In the genomic region with DNA sequence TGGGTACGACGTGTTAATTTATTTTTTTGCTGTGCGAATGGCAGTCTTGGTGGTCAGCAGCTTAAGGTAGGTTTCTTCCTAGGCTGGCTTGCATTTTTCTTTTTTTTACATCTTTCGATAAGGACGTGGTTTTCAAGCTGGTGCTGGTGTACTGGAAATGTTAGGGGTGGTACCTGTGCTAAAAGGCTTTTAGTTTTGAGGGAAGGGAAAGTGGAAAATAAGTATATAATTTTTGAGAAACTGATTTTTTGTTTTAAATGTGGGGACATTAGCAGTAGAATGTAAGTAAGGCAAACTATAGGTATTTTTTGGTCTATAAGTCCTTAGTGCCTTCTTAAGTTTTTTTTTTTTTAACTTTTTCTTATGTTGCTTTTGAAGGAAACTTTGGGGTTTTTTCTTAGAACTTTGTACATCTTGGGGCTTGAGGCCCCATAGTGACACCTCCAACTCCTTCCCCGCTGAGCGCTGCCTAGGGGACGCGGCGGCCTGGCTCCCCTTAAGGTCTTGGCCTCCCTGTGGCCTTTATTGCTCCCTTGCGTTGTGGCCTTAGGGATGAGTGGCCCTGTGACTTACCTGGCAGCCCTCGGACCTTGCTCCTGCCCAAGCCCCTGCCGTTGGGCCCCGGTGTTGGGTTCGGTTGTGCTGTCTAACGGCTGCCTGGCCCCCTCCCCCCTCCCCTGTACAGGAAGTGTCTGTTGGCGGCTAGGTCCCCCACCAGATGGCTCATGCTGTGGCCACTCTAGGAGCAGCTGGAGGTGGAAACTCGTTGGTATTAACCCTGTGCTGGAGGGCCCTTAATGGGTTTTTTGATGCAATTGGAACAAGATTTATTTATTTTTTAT, we compare ENCODE assay signal across 1 cellular context.
A peak's percentile ranks its signal among the peaks of the same experiment; 100 is the strongest.
TF ChIP-seq lines count a peak whose summit lies in the region.

No MANE protein-coding gene starts in this region.

TF ChIP-seq in HepG2, 621 proteins besides CTCF, POLR2A, EP300 and RAD21 (continued from another document and continues in another):
- TF ChIP-seq, protein P1, sequence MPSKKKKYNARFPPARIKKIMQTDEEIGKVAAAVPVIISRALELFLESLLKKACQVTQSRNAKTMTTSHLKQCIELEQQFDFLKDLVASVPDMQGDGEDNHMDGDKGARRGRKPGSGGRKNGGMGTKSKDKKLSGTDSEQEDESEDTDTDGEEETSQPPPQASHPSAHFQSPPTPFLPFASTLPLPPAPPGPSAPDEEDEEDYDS (CRISPR knock-in tag; IDR thresholded peaks at IDR 0.05) = peak; percentile 89
- TF ChIP-seq, protein P2, sequence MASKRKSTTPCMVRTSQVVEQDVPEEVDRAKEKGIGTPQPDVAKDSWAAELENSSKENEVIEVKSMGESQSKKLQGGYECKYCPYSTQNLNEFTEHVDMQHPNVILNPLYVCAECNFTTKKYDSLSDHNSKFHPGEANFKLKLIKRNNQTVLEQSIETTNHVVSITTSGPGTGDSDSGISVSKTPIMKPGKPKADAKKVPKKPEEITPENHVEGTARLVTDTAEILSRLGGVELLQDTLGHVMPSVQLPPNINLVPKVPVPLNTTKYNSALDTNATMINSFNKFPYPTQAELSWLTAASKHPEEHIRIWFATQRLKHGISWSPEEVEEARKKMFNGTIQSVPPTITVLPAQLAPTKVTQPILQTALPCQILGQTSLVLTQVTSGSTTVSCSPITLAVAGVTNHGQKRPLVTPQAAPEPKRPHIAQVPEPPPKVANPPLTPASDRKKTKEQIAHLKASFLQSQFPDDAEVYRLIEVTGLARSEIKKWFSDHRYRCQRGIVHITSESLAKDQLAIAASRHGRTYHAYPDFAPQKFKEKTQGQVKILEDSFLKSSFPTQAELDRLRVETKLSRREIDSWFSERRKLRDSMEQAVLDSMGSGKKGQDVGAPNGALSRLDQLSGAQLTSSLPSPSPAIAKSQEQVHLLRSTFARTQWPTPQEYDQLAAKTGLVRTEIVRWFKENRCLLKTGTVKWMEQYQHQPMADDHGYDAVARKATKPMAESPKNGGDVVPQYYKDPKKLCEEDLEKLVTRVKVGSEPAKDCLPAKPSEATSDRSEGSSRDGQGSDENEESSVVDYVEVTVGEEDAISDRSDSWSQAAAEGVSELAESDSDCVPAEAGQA (IDR thresholded peaks at IDR 0.05; ENCODE audit: low read depth) = peak; percentile 83
- TF ChIP-seq, protein P2 (CRISPR knock-in tag; IDR thresholded peaks at IDR 0.05; ENCODE audit: borderline replicate concordance) = no peak; the same call in 1 of the 2 replicates
- TF ChIP-seq ZSCAN20 (CRISPR knock-in tag; IDR thresholded peaks at IDR 0.05; ENCODE audit: borderline replicate concordance) = no peak
- TF ChIP-seq FOSL2 (CRISPR knock-in tag; IDR thresholded peaks at IDR 0.05) = peak; percentile 82
- TF ChIP-seq, protein P3, sequence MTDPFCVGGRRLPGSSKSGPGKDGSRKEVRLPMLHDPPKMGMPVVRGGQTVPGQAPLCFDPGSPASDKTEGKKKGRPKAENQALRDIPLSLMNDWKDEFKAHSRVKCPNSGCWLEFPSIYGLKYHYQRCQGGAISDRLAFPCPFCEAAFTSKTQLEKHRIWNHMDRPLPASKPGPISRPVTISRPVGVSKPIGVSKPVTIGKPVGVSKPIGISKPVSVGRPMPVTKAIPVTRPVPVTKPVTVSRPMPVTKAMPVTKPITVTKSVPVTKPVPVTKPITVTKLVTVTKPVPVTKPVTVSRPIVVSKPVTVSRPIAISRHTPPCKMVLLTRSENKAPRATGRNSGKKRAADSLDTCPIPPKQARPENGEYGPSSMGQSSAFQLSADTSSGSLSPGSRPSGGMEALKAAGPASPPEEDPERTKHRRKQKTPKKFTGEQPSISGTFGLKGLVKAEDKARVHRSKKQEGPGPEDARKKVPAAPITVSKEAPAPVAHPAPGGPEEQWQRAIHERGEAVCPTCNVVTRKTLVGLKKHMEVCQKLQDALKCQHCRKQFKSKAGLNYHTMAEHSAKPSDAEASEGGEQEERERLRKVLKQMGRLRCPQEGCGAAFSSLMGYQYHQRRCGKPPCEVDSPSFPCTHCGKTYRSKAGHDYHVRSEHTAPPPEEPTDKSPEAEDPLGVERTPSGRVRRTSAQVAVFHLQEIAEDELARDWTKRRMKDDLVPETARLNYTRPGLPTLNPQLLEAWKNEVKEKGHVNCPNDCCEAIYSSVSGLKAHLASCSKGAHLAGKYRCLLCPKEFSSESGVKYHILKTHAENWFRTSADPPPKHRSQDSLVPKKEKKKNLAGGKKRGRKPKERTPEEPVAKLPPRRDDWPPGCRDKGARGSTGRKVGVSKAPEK (CRISPR knock-in tag; IDR thresholded peaks at IDR 0.05; ENCODE audit: borderline replicate concordance) = peak; percentile 98; the same call in 1 of the 2 replicates
- TF ChIP-seq KDM3A (CRISPR knock-in tag; IDR thresholded peaks at IDR 0.05; ENCODE audit: low read depth) = peak; percentile 95
- TF ChIP-seq EEA1 (CRISPR knock-in tag; IDR thresholded peaks at IDR 0.05; ENCODE audit: borderline replicate concordance) = no peak; the same call in 1 of the 2 replicates
- peak; percentile 98 for TF ChIP-seq POLR2G (IDR thresholded peaks at IDR 0.05; ENCODE audit: low read depth, low read length)
- peak; percentile 78; the same call in 1 of the 2 replicates for TF ChIP-seq ZNF558 (CRISPR knock-in tag; IDR thresholded peaks at IDR 0.05; ENCODE audit: borderline replicate concordance)
- no peak for TF ChIP-seq HDAC6 (IDR thresholded peaks at IDR 0.05; ENCODE audit: low read depth, low read length)
- TF ChIP-seq ASH2L (IDR thresholded peaks at IDR 0.05; ENCODE audit: insufficient read length, low read depth, low read length) = peak; percentile 97
- TF ChIP-seq NCOR1 (IDR thresholded peaks at IDR 0.05; ENCODE audit: borderline replicate concordance, low read length) = no peak; the same call in none of the 2 replicates
- TF ChIP-seq KLF15 (CRISPR knock-in tag; IDR thresholded peaks at IDR 0.05; ENCODE audit: borderline replicate concordance) = 0 out of 2 replicates have a peak, but pooled peaks have one; percentile 35
- peak; percentile 99 for TF ChIP-seq ERF (CRISPR knock-in tag; IDR thresholded peaks at IDR 0.05)
- peak; percentile 96 for TF ChIP-seq POLR2AphosphoS5 (IDR thresholded peaks at IDR 0.05; ENCODE audit: low read depth, low read length)
- TF ChIP-seq HOXA7 (CRISPR knock-in tag; IDR thresholded peaks at IDR 0.05) = no peak
- peak; percentile 82; the same call in 1 of the 2 replicates for TF ChIP-seq ZFP36L2 (CRISPR knock-in tag; IDR thresholded peaks at IDR 0.05)
- TF ChIP-seq NKX3-1 (CRISPR knock-in tag; IDR thresholded peaks at IDR 0.05) = peak; percentile 62
- peak; percentile 72; the same call in 1 of the 2 replicates for TF ChIP-seq KLF12 (CRISPR knock-in tag; IDR thresholded peaks at IDR 0.05; ENCODE audit: borderline replicate concordance)
- no peak for TF ChIP-seq TBL1XR1 (IDR thresholded peaks at IDR 0.05; ENCODE audit: borderline replicate concordance, low read length, partially characterized antibody)
- no peak for TF ChIP-seq ZNF569 (CRISPR knock-in tag; IDR thresholded peaks at IDR 0.05; ENCODE audit: borderline replicate concordance)
- TF ChIP-seq ETV6 (CRISPR knock-in tag; conservative IDR thresholded peaks at IDR 0.05) = peak; percentile 91; the same call in 1 of the 2 replicates
- peak; percentile 83 for TF ChIP-seq AGO1 (IDR thresholded peaks at IDR 0.05; ENCODE audit: low read depth, low read length, poor library complexity, severe bottlenecking)
- no peak; the same call in 1 of the 2 replicates for TF ChIP-seq TEAD2 (CRISPR knock-in tag; IDR thresholded peaks at IDR 0.05)
- TF ChIP-seq MAFF (IDR thresholded peaks at IDR 0.05; ENCODE audit: low read depth, low read length) = no peak
- TF ChIP-seq MTF1 (CRISPR knock-in tag; IDR thresholded peaks at IDR 0.05) = peak; percentile 11; the same call in 1 of the 2 replicates
- TF ChIP-seq ZNF652 (CRISPR knock-in tag; IDR thresholded peaks at IDR 0.05; ENCODE audit: borderline replicate concordance, low read depth) = peak; percentile 99
- TF ChIP-seq, protein P4, sequence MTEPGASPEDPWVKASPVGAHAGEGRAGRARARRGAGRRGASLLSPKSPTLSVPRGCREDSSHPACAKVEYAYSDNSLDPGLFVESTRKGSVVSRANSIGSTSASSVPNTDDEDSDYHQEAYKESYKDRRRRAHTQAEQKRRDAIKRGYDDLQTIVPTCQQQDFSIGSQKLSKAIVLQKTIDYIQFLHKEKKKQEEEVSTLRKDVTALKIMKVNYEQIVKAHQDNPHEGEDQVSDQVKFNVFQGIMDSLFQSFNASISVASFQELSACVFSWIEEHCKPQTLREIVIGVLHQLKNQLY (CRISPR knock-in tag; IDR thresholded peaks at IDR 0.05) = peak; percentile 72
- TF ChIP-seq, protein P5, sequence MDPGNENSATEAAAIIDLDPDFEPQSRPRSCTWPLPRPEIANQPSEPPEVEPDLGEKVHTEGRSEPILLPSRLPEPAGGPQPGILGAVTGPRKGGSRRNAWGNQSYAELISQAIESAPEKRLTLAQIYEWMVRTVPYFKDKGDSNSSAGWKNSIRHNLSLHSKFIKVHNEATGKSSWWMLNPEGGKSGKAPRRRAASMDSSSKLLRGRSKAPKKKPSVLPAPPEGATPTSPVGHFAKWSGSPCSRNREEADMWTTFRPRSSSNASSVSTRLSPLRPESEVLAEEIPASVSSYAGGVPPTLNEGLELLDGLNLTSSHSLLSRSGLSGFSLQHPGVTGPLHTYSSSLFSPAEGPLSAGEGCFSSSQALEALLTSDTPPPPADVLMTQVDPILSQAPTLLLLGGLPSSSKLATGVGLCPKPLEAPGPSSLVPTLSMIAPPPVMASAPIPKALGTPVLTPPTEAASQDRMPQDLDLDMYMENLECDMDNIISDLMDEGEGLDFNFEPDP (CRISPR knock-in tag; conservative IDR thresholded peaks at IDR 0.05) = no peak
- TF ChIP-seq, protein P6, sequence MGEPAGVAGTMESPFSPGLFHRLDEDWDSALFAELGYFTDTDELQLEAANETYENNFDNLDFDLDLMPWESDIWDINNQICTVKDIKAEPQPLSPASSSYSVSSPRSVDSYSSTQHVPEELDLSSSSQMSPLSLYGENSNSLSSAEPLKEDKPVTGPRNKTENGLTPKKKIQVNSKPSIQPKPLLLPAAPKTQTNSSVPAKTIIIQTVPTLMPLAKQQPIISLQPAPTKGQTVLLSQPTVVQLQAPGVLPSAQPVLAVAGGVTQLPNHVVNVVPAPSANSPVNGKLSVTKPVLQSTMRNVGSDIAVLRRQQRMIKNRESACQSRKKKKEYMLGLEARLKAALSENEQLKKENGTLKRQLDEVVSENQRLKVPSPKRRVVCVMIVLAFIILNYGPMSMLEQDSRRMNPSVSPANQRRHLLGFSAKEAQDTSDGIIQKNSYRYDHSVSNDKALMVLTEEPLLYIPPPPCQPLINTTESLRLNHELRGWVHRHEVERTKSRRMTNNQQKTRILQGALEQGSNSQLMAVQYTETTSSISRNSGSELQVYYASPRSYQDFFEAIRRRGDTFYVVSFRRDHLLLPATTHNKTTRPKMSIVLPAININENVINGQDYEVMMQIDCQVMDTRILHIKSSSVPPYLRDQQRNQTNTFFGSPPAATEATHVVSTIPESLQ (CRISPR knock-in tag; conservative IDR thresholded peaks at IDR 0.05) = peak; percentile 77; the same call in 1 of the 2 replicates
- TF ChIP-seq NFIB (CRISPR knock-in tag; IDR thresholded peaks at IDR 0.05; ENCODE audit: borderline replicate concordance) = no peak
- TF ChIP-seq, protein P7, sequence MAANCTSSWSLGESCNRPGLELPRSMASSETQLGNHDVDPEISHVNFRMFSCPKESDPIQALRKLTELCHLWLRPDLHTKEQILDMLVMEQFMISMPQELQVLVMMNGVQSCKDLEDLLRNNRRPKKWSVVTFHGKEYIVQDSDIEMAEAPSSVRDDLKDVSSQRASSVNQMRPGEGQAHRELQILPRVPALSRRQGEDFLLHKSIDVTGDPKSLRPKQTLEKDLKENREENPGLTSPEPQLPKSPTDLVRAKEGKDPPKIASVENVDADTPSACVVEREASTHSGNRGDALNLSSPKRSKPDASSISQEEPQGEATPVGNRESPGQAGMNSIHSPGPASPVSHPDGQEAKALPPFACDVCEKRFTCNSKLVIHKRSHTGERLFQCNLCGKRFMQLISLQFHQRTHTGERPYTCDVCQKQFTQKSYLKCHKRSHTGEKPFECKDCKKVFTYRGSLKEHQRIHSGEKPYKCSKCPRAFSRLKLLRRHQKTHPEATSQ (CRISPR knock-in tag; IDR thresholded peaks at IDR 0.05; ENCODE audit: borderline replicate concordance) = peak; percentile 96
- TF ChIP-seq IKZF1 (IDR thresholded peaks at IDR 0.05) = no peak
